ENCODE assay signal across 8 cellular contexts in genomic region chr7:67302113-67303039, GRCh38.
A peak's percentile ranks its signal among the peaks of the same experiment; 100 is the strongest.
DNase-seq lines count a peak whose midpoint lies in the region; ATAC-seq and TF ChIP-seq lines count a peak whose summit lies in the region.

No MANE protein-coding gene starts in this region.

- H3K27ac ChIP-seq in esophagus squamous epithelium, result peak overlapping the region; percentile 94 to 98 (median 96)

- no peaks in the 10 kb centered on the region for H3K27me3 Mint-ChIP-seq in activated T-cell treated with anti-CD3 and anti-CD28 coated beads, Interleukin-2, amount 50 U/mL, for 72 hours (ENCODE audit: low read depth)

- no peaks in the 10 kb centered on the region for H3K9me3 ChIP-seq in esophagus squamous epithelium

- peak overlapping the region; percentile 52 to 85 (median 76) for H3K4me3 ChIP-seq in esophagus squamous epithelium

- intact Hi-C loops in esophagus squamous epithelium (cut with DNase I), result no loop called here

- peak in 5 of 6 experiments; percentile 34 to 67 (median 52) for TF ChIP-seq CTCF in esophagus squamous epithelium (IDR thresholded peaks at IDR 0.05)

- no peaks in the 10 kb centered on the region for H3K27me3 ChIP-seq in esophagus squamous epithelium

- peaks cover 0 to 29% (median 0%) of the 10 kb centered on the region in 3 donors for H3K36me3 ChIP-seq in esophagus squamous epithelium

- peak in 2 of 4 donors; percentile 61 to 75 for TF ChIP-seq POLR2A in esophagus squamous epithelium (IDR thresholded peaks at IDR 0.05)

- H3K9me3 Mint-ChIP-seq in activated T-cell treated with anti-CD3 and anti-CD28 coated beads, Interleukin-2, amount 50 U/mL, for 72 hours, result no peaks in the 10 kb centered on the region

- ATAC-seq in GM21717 (IDR thresholded peaks at IDR 0.05; ENCODE audit: unreplicated experiment), result peak; percentile 87
- ATAC-seq in activated T-cell treated with anti-CD3 and anti-CD28 coated beads, Interleukin-2, amount 50 U/mL, for 72 hours (replicated peaks in 1 of 2), result peak; percentile 91 to 93

- H3K27ac Mint-ChIP-seq in activated T-cell treated with anti-CD3 and anti-CD28 coated beads, Interleukin-2, amount 50 U/mL, for 72 hours, result peak overlapping the region; percentile 97

- peaks cover 3 to 39% (median 5%) of the 10 kb centered on the region in 3 donors for H3K4me1 ChIP-seq in esophagus squamous epithelium

- DNase-seq in DMS53 treated with DMSO at 0.1 percent for 48 hours (lab: John Stamatoyannopoulos, UW; ENCODE audit: unreplicated experiment) (peak; percentile 98), KBM-7 (peak; percentile 100), esophagus squamous epithelium (lab: John Stamatoyannopoulos, UW) (peak; percentile 95), myocyte (ENCODE audit: low read depth) (peak; percentile 100)
- DNase-seq in activated T-cell treated with anti-CD3 and anti-CD28 coated beads, Interleukin-2, amount 50 U/mL, for 72 hours, result peak; percentile 98 to 99
- DNase-seq in stimulated activated CD8-positive, alpha-beta memory T cell treated with anti-CD3 and anti-CD28 coated beads, Interleukin-7, amount 100 ng/mL, for 48 hours (ENCODE audit: extremely low read depth in 1 of 2, low read depth in 1 of 2), result peak; percentile 88 to 99

- H3K4me1 Mint-ChIP-seq in activated T-cell treated with anti-CD3 and anti-CD28 coated beads, Interleukin-2, amount 50 U/mL, for 72 hours (ENCODE audit: low read depth), result peaks cover 33% of the 10 kb centered on the region

- H3K36me3 Mint-ChIP-seq in activated T-cell treated with anti-CD3 and anti-CD28 coated beads, Interleukin-2, amount 50 U/mL, for 72 hours (ENCODE audit: insufficient read depth in 2 of 2), result no peaks in the 10 kb centered on the region

- in situ Hi-C loops in KBM-7 (cut with MboI; ENCODE audit: low pct_unique_long_range_greater_than_20kb, low sequenced_read_pairs), result no loop called here

- H3K4me3 Mint-ChIP-seq in activated T-cell treated with anti-CD3 and anti-CD28 coated beads, Interleukin-2, amount 50 U/mL, for 72 hours, result peak overlapping the region; percentile 88 to 95

- 0% methylated on average over 39 to 40 of the region's 83 CpGs for WGBS in esophagus squamous epithelium, 2 donors

TF ChIP-seq in PFSK-1, 5 proteins besides CTCF, POLR2A, EP300 and RAD21:
- peak; percentile 52; the same call in 1 of the 2 replicates for TF ChIP-seq SIN3A (IDR thresholded peaks at IDR 0.05; ENCODE audit: borderline replicate concordance, insufficient read depth, low read length)
- no peak for TF ChIP-seq REST (IDR thresholded peaks at IDR 0.05; ENCODE audit: insufficient read depth in 1 of 2, low read depth in 2 of 2, low read length in 2 of 2)
- TF ChIP-seq POLR2AphosphoS5 (IDR thresholded peaks at IDR 0.05; ENCODE audit: low read depth, low read length), result peak; percentile 92
- TF ChIP-seq FOXP2 (optimal IDR thresholded peaks at IDR 0.05; ENCODE audit: borderline replicate concordance, extremely low read depth, extremely low read length, insufficient read depth), result peak; percentile 15
- TF ChIP-seq TAF1 (IDR thresholded peaks at IDR 0.05; ENCODE audit: borderline replicate concordance, insufficient read depth, low read length), result peak; percentile 88; the same call in 1 of the 2 replicates
TF ChIP-seq in PFSK-1: peak in this region for 4.

Comparison
In these comparisons a context has a peak if more than half of its experiments do, and no peak if none do; other contexts are left out.
1. Peak in every context shown above with its lines: DNase-seq, ATAC-seq, H3K4me3 ChIP-seq and H3K27ac ChIP-seq.